In genomic region chr3:136984837-136985236, GRCh38 we compare ENCODE assay signal across 1 cellular context.
TF ChIP-seq lines count a peak whose summit lies in the region.

No MANE protein-coding gene starts in this region.

TF ChIP-seq in HEK293, 187 proteins besides CTCF, POLR2A, EP300 and RAD21 (continued from another document):
- TF ChIP-seq ZNF518A (tag by site-specific recombination; conservative IDR thresholded peaks at IDR 0.05; ENCODE audit: low read depth) (no peak), ZNF426 (tag by site-specific recombination; IDR thresholded peaks at IDR 0.05) (no peak), BCL6B (tag by site-specific recombination; IDR thresholded peaks at IDR 0.05) (0 out of 2 replicates have a peak, but pooled peaks have one; percentile 14), ZNF423 (tag by site-specific recombination; IDR thresholded peaks at IDR 0.05) (no peak), PRDM10 (tag by site-specific recombination; IDR thresholded peaks at IDR 0.05) (peak; percentile 45), GLIS1 (tag by site-specific recombination; IDR thresholded peaks at IDR 0.05) (peak; percentile 89), ZSCAN30 (tag by site-specific recombination; IDR thresholded peaks at IDR 0.05) (0 out of 2 replicates have a peak, but pooled peaks have one; percentile 38), ZSCAN4 (tag by site-specific recombination; IDR thresholded peaks at IDR 0.05) (no peak), ZNF248 (tag by site-specific recombination; IDR thresholded peaks at IDR 0.05) (no peak), ZNF658 (tag by site-specific recombination; IDR thresholded peaks at IDR 0.05) (no peak), ZIC2 (tag by site-specific recombination; IDR thresholded peaks at IDR 0.05) (0 out of 2 replicates have a peak, but pooled peaks have one; percentile 12), KLF1 (tag by site-specific recombination; IDR thresholded peaks at IDR 0.05) (peak; percentile 54; the same call in 1 of the 2 replicates), KLF8 (tag by site-specific recombination; IDR thresholded peaks at IDR 0.05) (no peak), ZBTB44 (tag by site-specific recombination; IDR thresholded peaks at IDR 0.05) (no peak), KLF7 (tag by site-specific recombination; IDR thresholded peaks at IDR 0.05; ENCODE audit: borderline replicate concordance) (no peak), ZNF366 (tag by site-specific recombination; conservative IDR thresholded peaks at IDR 0.05) (no peak), ZXDB (tag by site-specific recombination; IDR thresholded peaks at IDR 0.05) (peak; percentile 59), ZNF404 (tag by site-specific recombination; IDR thresholded peaks at IDR 0.05) (no peak)
